ENCODE assay signal across 2 cellular contexts in the genomic region with DNA sequence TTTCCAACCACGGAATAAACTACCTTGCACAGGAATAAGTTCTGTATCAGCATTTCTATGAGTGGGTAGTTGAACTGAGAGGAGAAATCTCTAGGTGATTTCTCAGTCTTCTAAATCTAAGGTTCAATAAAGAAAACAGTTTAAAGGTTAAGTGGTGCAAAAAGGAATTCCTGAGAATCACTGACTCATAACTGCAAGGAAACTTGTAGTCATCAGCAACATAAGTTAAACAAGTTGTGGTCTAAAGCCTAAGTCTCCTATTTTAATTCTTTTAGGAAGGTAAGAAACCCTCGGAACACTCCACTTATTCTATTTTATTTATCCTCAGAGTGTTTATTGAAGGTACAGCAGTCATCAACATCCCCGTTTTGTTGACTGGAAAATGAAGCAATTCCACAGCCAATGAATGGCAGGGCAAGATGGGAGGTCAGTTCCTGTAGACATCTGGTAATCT.
TF ChIP-seq lines count a peak whose summit lies in the region.

No MANE protein-coding gene starts in this region.

TF ChIP-seq in HCT116, 20 proteins besides CTCF, POLR2A, EP300 and RAD21 (continued from another document):
- TF ChIP-seq REST (IDR thresholded peaks at IDR 0.05; ENCODE audit: low read depth) (no peak), TCF7L2 (IDR thresholded peaks at IDR 0.05; ENCODE audit: borderline replicate concordance, extremely low read depth, insufficient read depth, insufficient read length) (no peak), CEBPB (IDR thresholded peaks at IDR 0.05; ENCODE audit: low read depth) (peak; percentile 59; the same call in 1 of the 2 replicates), YY1 (IDR thresholded peaks at IDR 0.05; ENCODE audit: extremely low read depth, insufficient replicate concordance, low read depth, low read length) (no peak), SRF (IDR thresholded peaks at IDR 0.05; ENCODE audit: low read depth) (no peak), SP1 (IDR thresholded peaks at IDR 0.05; ENCODE audit: low read depth) (peak; percentile 84), JUND (IDR thresholded peaks at IDR 0.05) (peak; percentile 81), ZFX (IDR thresholded peaks at IDR 0.05) (no peak), POLR2AphosphoS5 (IDR thresholded peaks at IDR 0.05; ENCODE audit: low read depth, low read length) (no peak), SIN3A (IDR thresholded peaks at IDR 0.05; ENCODE audit: low read depth) (no peak; the same call in 1 of the 2 replicates), EGR1 (IDR thresholded peaks at IDR 0.05; ENCODE audit: low read depth) (0 out of 2 replicates have a peak, but pooled peaks have one; percentile 25), ATF3 (IDR thresholded peaks at IDR 0.05) (no peak), FOSL1 (IDR thresholded peaks at IDR 0.05; ENCODE audit: low read depth) (peak; percentile 92), CBX3 (IDR thresholded peaks at IDR 0.05; ENCODE audit: low read depth) (peak; percentile 84; the same call in 1 of the 2 replicates)
- TF ChIP-seq, protein P1, sequence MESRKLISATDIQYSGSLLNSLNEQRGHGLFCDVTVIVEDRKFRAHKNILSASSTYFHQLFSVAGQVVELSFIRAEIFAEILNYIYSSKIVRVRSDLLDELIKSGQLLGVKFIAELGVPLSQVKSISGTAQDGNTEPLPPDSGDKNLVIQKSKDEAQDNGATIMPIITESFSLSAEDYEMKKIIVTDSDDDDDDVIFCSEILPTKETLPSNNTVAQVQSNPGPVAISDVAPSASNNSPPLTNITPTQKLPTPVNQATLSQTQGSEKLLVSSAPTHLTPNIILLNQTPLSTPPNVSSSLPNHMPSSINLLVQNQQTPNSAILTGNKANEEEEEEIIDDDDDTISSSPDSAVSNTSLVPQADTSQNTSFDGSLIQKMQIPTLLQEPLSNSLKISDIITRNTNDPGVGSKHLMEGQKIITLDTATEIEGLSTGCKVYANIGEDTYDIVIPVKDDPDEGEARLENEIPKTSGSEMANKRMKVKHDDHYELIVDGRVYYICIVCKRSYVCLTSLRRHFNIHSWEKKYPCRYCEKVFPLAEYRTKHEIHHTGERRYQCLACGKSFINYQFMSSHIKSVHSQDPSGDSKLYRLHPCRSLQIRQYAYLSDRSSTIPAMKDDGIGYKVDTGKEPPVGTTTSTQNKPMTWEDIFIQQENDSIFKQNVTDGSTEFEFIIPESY (IDR thresholded peaks at IDR 0.05; ENCODE audit: extremely low read depth, insufficient replicate concordance, low read length), result no peak
- TF ChIP-seq, protein P2, sequence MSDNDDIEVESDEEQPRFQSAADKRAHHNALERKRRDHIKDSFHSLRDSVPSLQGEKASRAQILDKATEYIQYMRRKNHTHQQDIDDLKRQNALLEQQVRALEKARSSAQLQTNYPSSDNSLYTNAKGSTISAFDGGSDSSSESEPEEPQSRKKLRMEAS (IDR thresholded peaks at IDR 0.05), result no peak

TF ChIP-seq in GM23338, 12 proteins besides CTCF, POLR2A, EP300 and RAD21 (continued from another document):
- TF ChIP-seq REST (IDR thresholded peaks at IDR 0.05; ENCODE audit: unreplicated experiment) (no peak), ZNF462 (CRISPR knock-in tag; IDR thresholded peaks at IDR 0.05) (no peak), JUNB (IDR thresholded peaks at IDR 0.05; ENCODE audit: unreplicated experiment) (no peak), STAT1 (IDR thresholded peaks at IDR 0.05; ENCODE audit: unreplicated experiment) (no peak), EZH2 (IDR thresholded peaks at IDR 0.05; ENCODE audit: low read depth, unreplicated experiment) (no peak), EZH2phosphoT487 (IDR thresholded peaks at IDR 0.05; ENCODE audit: unreplicated experiment) (no peak), ZNF114 (CRISPR knock-in tag; IDR thresholded peaks at IDR 0.05) (no peak), ETS1 (IDR thresholded peaks at IDR 0.05) (no peak)
